5 cellular contexts compared by ENCODE assay signal in genomic region chr5:81703840-81704239, GRCh38.
"Had no signal": no experiment of that assay in that cellular context is flagged by ENCODE, and none has a peak within 500 bp of the region (broad histone marks: within the 10 kb centered on the region; RNA-seq: fewer than 3 reads in every experiment).

No MANE protein-coding gene starts in this region.

- H3K27ac Mint-ChIP-seq: GM23338, H9, IgD-negative memory B cell had no signal

- DNase-seq: H9, HCEC 1CT, KBM-7 had no signal

- H3K27me3 Mint-ChIP-seq: IgD-negative memory B cell had no signal

- H3K4me3 Mint-ChIP-seq: GM23338, H9, IgD-negative memory B cell had no signal
